In genomic region chr12:111034911-111035577, GRCh38 we compare ENCODE assay signal across 10 cellular contexts. TPM values are rescaled to one million over a fixed set of nuclear protein-coding genes. Genes with fewer than 3 reads are reported as not detected.
A peak's percentile ranks its signal among the peaks of the same experiment; 100 is the strongest.
DNase-seq lines count a peak whose midpoint lies in the region; ATAC-seq, FAIRE-seq and TF ChIP-seq lines count a peak whose summit lies in the region.
"Had no signal": no experiment of that assay in that cellular context is flagged by ENCODE, and none has a peak within 500 bp of the region (broad histone marks: within the 10 kb centered on the region; RNA-seq: fewer than 3 reads in every experiment).

No MANE protein-coding gene starts in this region.

- no peak overlapping the region for H2AFZ ChIP-seq in H1 (ENCODE audit: low read length)

- CTCF ChIA-PET in RWPE1 (lab: Yijun Ruan, JAX): no interaction called here
- CTCF ChIA-PET in H1 (lab: Charles Lee; ENCODE audit: partially characterized antibody): interaction anchor here (0.7 to 1.0 kb wide), 3 partner anchors 12 to 238 kb away, joined by 3 to 4 read pairs (median 3); no protein-coding TSS in a partner anchor

- H3K18ac ChIP-seq in H1 (ENCODE audit: extremely low read depth, low read length): no peak overlapping the region; the same call in none of the 2 replicates

- H3K9me3 ChIP-seq in H1 (ENCODE audit: insufficient read depth in 2 of 2, low read depth in 1 of 2, low read length in 1 of 2): no peaks in the 10 kb centered on the region

- DNase-seq in NCI-H82 (lab: John Stamatoyannopoulos, UW): peak; percentile 73
- no peak for DNase-seq in NCI-H82 treated with DMSO at 0.1 percent for 48 hours (lab: John Stamatoyannopoulos, UW; ENCODE audit: unreplicated experiment)
- no peak for DNase-seq in RWPE1 (ENCODE audit: low spot score)
- peak in 1 of 2 experiments; percentile 76 for DNase-seq in H1 (ENCODE audit: low read depth in 1 of 2, low spot score in 2 of 2)
- peak; percentile 74 for DNase-seq in retina
- no peak for DNase-seq in UCSD-AML1 (lab: John Stamatoyannopoulos, UW; ENCODE audit: unreplicated experiment)
- no peak for DNase-seq in T1000 (lab: John Stamatoyannopoulos, UW)

- TF ChIP-seq POLR2A in H1 (IDR thresholded peaks at IDR 0.05; ENCODE audit: control extremely low read depth in 1 of 2, low read depth in 2 of 2, low read length in 2 of 2): no peak

- POLR2A ChIA-PET in RWPE1 (lab: Yijun Ruan, JAX; ENCODE audit: low non-redundant PET) (no interaction called here), H1 (lab: Charles Lee; ENCODE audit: partially characterized antibody) (interaction anchor here (0.6 to 2.4 kb wide), 9 partner anchors 8 to 636 kb away, joined by 3 to 15 read pairs (median 3); no protein-coding TSS in a partner anchor)

- H2BK20ac ChIP-seq in H1 (ENCODE audit: low read length): no peak overlapping the region

- H3K4me2 ChIP-seq in H1 (ENCODE audit: insufficient read depth in 1 of 2, low read depth in 2 of 2, low read length in 2 of 2): peak overlapping the region; percentile 93 to 98

- TF ChIP-seq RAD21 in H1 (IDR thresholded peaks at IDR 0.05 in 1 of 2, conservative IDR thresholded peaks at IDR 0.05 in 1 of 2; ENCODE audit: low read depth in 2 of 2, low read length in 2 of 2): no peak

- no peak overlapping the region for H3K4ac ChIP-seq in H1 (replicated peaks; ENCODE audit: insufficient read length, low read depth, low read length)

- no peak for FAIRE-seq in H1 (lab: Jason Lieb, UNC)

- H3K27me3 ChIP-seq in H1 (replicated peaks in 1 of 4; ENCODE audit: control insufficient read depth in 3 of 4, extremely low read depth in 1 of 4, insufficient read depth in 3 of 4, low read length in 3 of 4): peaks cover 0 to 26% (median 16%) of the 10 kb centered on the region in 4 experiments; a peak in 5 of 7 replicates

- TF ChIP-seq CTCF in RWPE1 (conservative IDR thresholded peaks at IDR 0.05; ENCODE audit: low read depth) (no peak), H1 (IDR thresholded peaks at IDR 0.05; ENCODE audit: control extremely low read depth in 1 of 3, insufficient read depth in 1 of 3, low read depth in 1 of 3, low read length in 3 of 3) (no peak)

- no peak overlapping the region for H2BK5ac ChIP-seq in H1 (ENCODE audit: low read depth, low read length)

- H2AK5ac ChIP-seq in H1 (ENCODE audit: low read depth, low read length): no peak overlapping the region

- H3K79me1 ChIP-seq in H1 (ENCODE audit: low read depth, low read length): peaks cover 2% of the 10 kb centered on the region; the same call in 1 of the 2 replicates

- no peak overlapping the region for H2BK120ac ChIP-seq in H1 (replicated peaks; ENCODE audit: low read depth, low read length)

- H2BK12ac ChIP-seq in H1 (ENCODE audit: low read depth, low read length): no peak overlapping the region

- peak overlapping the region; percentile 69 to 95 (median 82) for H3K4me3 ChIP-seq in H1 (ENCODE audit: extremely low read depth in 1 of 4, insufficient read depth in 2 of 4, low read depth in 3 of 4, low read length in 4 of 4)

- H3K27ac ChIP-seq in RWPE1 (peak overlapping the region; percentile 63), H1 (ENCODE audit: low read depth, low read length) (no peak overlapping the region)

- H4K20me1 ChIP-seq in H1 (replicated peaks in 1 of 2; ENCODE audit: control insufficient read depth in 1 of 2, insufficient read depth in 2 of 2, low read length in 2 of 2): peaks cover 2 to 3% of the 10 kb centered on the region in 2 experiments

- TF ChIP-seq EP300 in H1 (IDR thresholded peaks at IDR 0.05; ENCODE audit: borderline replicate concordance in 1 of 2, low read depth in 2 of 2, low read length in 2 of 2): no peak

- H3K4me1 ChIP-seq in H1 (replicated peaks in 1 of 4; ENCODE audit: control insufficient read depth in 3 of 4, insufficient read depth in 4 of 4, low read length in 3 of 4): peaks cover 7 to 18% (median 11%) of the 10 kb centered on the region in 4 experiments

- no peak overlapping the region for H2BK15ac ChIP-seq in H1 (ENCODE audit: low read length)

- H4K8ac ChIP-seq in H1 (ENCODE audit: extremely low read depth, insufficient read depth, low read length): no peak overlapping the region; the same call in 1 of the 2 replicates

- peaks cover 0 to 20% of the 10 kb centered on the region in 2 experiments; a peak in 1 of 4 replicates for H3K79me2 ChIP-seq in H1 (ENCODE audit: control insufficient read depth in 1 of 2, insufficient read depth in 2 of 2, low read length in 2 of 2)

- peaks cover 16% of the 10 kb centered on the region; the same call in 1 of the 2 replicates for H3K23me2 ChIP-seq in H1 (ENCODE audit: low read depth, low read length)

- no peak overlapping the region for H3K23ac ChIP-seq in H1 (ENCODE audit: insufficient read length)

- H3K14ac ChIP-seq in H1 (ENCODE audit: insufficient read length): no peak overlapping the region

- no peak overlapping the region for H3K56ac ChIP-seq in H1 (replicated peaks; ENCODE audit: insufficient read length, low read depth, low read length)

- no peak overlapping the region for H4K91ac ChIP-seq in H1 (replicated peaks; ENCODE audit: insufficient read length, low read length)

- peak overlapping the region in 3 of 4 experiments; percentile 8 to 82 (median 67); a peak in 4 of 7 replicates for H3K9ac ChIP-seq in H1 (replicated peaks in 1 of 4; ENCODE audit: extremely low read depth in 1 of 4, low read depth in 3 of 4, low read length in 3 of 4)

- no peaks in the 10 kb centered on the region for H3K36me3 ChIP-seq in H1 (ENCODE audit: control insufficient read depth in 2 of 4, insufficient read depth in 4 of 4, low read length in 3 of 4)

- no peak overlapping the region for H4K5ac ChIP-seq in H1 (ENCODE audit: insufficient read length, low read depth, low read length)

- ATAC-seq in GM21447 (IDR thresholded peaks at IDR 0.05; ENCODE audit: unreplicated experiment): no peak

- 2% methylated on average over 35 of the region's 45 CpGs; no CpG with 5 or more reads in 1 of the 2 experiments for WGBS in H1 (ENCODE audit: extremely low coverage in 1 of 2, insufficient coverage in 1 of 2, insufficient read length in 1 of 2, insufficient replicate concordance in 2 of 2, low coverage in 1 of 2, low lambda C conversion rate in 2 of 2, missing lambda C conversion rate in 1 of 2), 2 experiments

TF ChIP-seq in H1, 55 proteins besides CTCF, POLR2A, EP300 and RAD21 (continues in another document):
- peak; percentile 54 for TF ChIP-seq KDM4A (IDR thresholded peaks at IDR 0.05; ENCODE audit: low read depth, low read length, severe bottlenecking)
- no peak for TF ChIP-seq EZH2 (IDR thresholded peaks at IDR 0.05; ENCODE audit: low read depth, low read length, severe bottlenecking)
- no peak for TF ChIP-seq SIRT6 (IDR thresholded peaks at IDR 0.05; ENCODE audit: low read length)
- peak; percentile 54 for TF ChIP-seq TAF1 (IDR thresholded peaks at IDR 0.05; ENCODE audit: low read depth, low read length)
- TF ChIP-seq RFX5 (IDR thresholded peaks at IDR 0.05; ENCODE audit: borderline replicate concordance, low read depth, low read length): no peak
- TF ChIP-seq CBX8 (IDR thresholded peaks at IDR 0.05; ENCODE audit: borderline replicate concordance, low read depth, low read length): no peak
- TF ChIP-seq KDM5A (IDR thresholded peaks at IDR 0.05; ENCODE audit: low read length): no peak
- no peak for TF ChIP-seq HDAC6 (IDR thresholded peaks at IDR 0.05; ENCODE audit: low read depth, low read length)
- no peak for TF ChIP-seq CHD1 (IDR thresholded peaks at IDR 0.05; ENCODE audit: low read depth, low read length)
- TF ChIP-seq ATF2 (IDR thresholded peaks at IDR 0.05; ENCODE audit: low read length): no peak
- peak; percentile 76; the same call in 1 of the 2 replicates for TF ChIP-seq RBBP5 (IDR thresholded peaks at IDR 0.05; ENCODE audit: borderline replicate concordance, low read depth, low read length)
- TF ChIP-seq SP4 (IDR thresholded peaks at IDR 0.05; ENCODE audit: low read length): no peak
- no peak for TF ChIP-seq BCL11A (IDR thresholded peaks at IDR 0.05; ENCODE audit: low read depth in 2 of 2, low read length in 2 of 2)
- TF ChIP-seq NANOG (IDR thresholded peaks at IDR 0.05; ENCODE audit: insufficient read depth, low read depth, low read length, poor library complexity, severe bottlenecking): no peak
- TF ChIP-seq CHD2 (IDR thresholded peaks at IDR 0.05; ENCODE audit: low read length): no peak
- no peak for TF ChIP-seq EGR1 (IDR thresholded peaks at IDR 0.05; ENCODE audit: borderline replicate concordance, low read depth, low read length)
- peak; percentile 74 for TF ChIP-seq RNF2 (IDR thresholded peaks at IDR 0.05; ENCODE audit: borderline replicate concordance, low read depth, low read length, missing control alignments, poor library complexity, severe bottlenecking)
- no peak for TF ChIP-seq SP1 (IDR thresholded peaks at IDR 0.05; ENCODE audit: low read depth, low read length)

RNA-seq across cellular contexts. Expression of gene CUX2, which starts 1.1 kb away (rescaled TPM):
- total RNA-seq in H1 (2021; fragmentation: NEBNext Ultra II Directional; extraction: Animal tissue kit (Norgen Biotek cat#: 25700)): 4.8 and 6.5 TPM in 2 replicates
- polyA plus RNA-seq in H1 (2011; rRNA removed): 1.8 and 2.7 TPM in 2 replicates
- polyA plus RNA-seq in H1 (2011; cell fraction: cytosol; rRNA removed): 2.0 TPM
- 4.0 TPM for polyA plus RNA-seq in H1 (2011; cell fraction: nucleus; rRNA removed)
- 3.9 to 4.3 TPM (median 4.1 TPM) in 4 replicates for polyA plus RNA-seq in H1 (2012, experiment 1 of 2)
- polyA plus RNA-seq in H1 (2012, experiment 2 of 2): 1.4 TPM
- polyA plus RNA-seq in H1 (2013, experiment 1 of 2): 2.7 TPM
- polyA plus RNA-seq in H1 (2013, experiment 2 of 2): 2.2 TPM
- polyA minus RNA-seq in H1 (2011; rRNA and poly(A)+ RNA removed): 2.3 and 2.6 TPM in 2 replicates
- polyA minus RNA-seq in H1 (2011; cell fraction: cytosol; rRNA and poly(A)+ RNA removed): 2.6 TPM
- 5.4 TPM for polyA minus RNA-seq in H1 (2011; cell fraction: nucleus; rRNA and poly(A)+ RNA removed)
- total RNA-seq: glomerular endothelial cell, smooth muscle cell had no signal
- polyA plus RNA-seq: smooth muscle cell had no signal

Comparison
In these comparisons a context has a peak if more than half of its experiments do, and no peak if none do; other contexts are left out.
1. DNase-seq: peak in NCI-H82 (single experiment) and retina (single experiment); none in NCI-H82 treated with DMSO at 0.1 percent for 48 hours (single experiment), RWPE1 (single experiment), UCSD-AML1 (single experiment) and T1000 (single experiment).